14 cellular contexts compared by ENCODE assay signal in genomic region chr7:98394377-98394836, GRCh38. TPM values are rescaled to one million over a fixed set of nuclear protein-coding genes. Genes with fewer than 3 reads are reported as not detected.
A peak's percentile ranks its signal among the peaks of the same experiment; 100 is the strongest.
DNase-seq lines count a peak whose midpoint lies in the region; ATAC-seq, FAIRE-seq and TF ChIP-seq lines count a peak whose summit lies in the region.
"Had no signal": no experiment of that assay in that cellular context is flagged by ENCODE, and none has a peak within 500 bp of the region (broad histone marks: within the 10 kb centered on the region; RNA-seq: fewer than 3 reads in every experiment).

No MANE protein-coding gene starts in this region.

- no peaks in the 10 kb centered on the region for H3K27me3 ChIP-seq in osteoblast (ENCODE audit: insufficient read depth, low read length)

- ATAC-seq in HG02798 (IDR thresholded peaks at IDR 0.05; ENCODE audit: poor library complexity, unreplicated experiment) = no peak

- peaks cover 7% of the 10 kb centered on the region for H3K4me1 ChIP-seq in osteoblast (ENCODE audit: insufficient read depth, low read length)

- no peak overlapping the region for H3K27ac ChIP-seq in osteoblast (ENCODE audit: low read depth, low read length)

- H3K9me3 ChIP-seq in osteoblast (ENCODE audit: low read depth, low read length) = no peaks in the 10 kb centered on the region

- H3K4me3 ChIP-seq in osteoblast (ENCODE audit: insufficient read depth, low read length) = no peak overlapping the region

- no peak overlapping the region for H2AFZ ChIP-seq in osteoblast (ENCODE audit: low read length)

- peaks cover 8% of the 10 kb centered on the region for H3K79me2 ChIP-seq in osteoblast (ENCODE audit: insufficient read depth, low read length)

- FAIRE-seq in RCC 7860 (lab: Jason Lieb, UNC) (no peak), D721Med (lab: Jason Lieb, UNC) (no peak)

- H3K4me2 ChIP-seq in osteoblast (ENCODE audit: insufficient read depth, low read length) = no peak overlapping the region

- DNase-seq in EL (peak; percentile 84), RCC 7860 (ENCODE audit: low spot score) (peak; percentile 73), dedifferentiated amniotic fluid mesenchymal stem cell (ENCODE audit: extremely low spot score) (peak; percentile 50), osteoblast (ENCODE audit: insufficient read length, low spot score, missing footprints) (peak; percentile 86), D721Med (ENCODE audit: insufficient read length, low spot score) (no peak)
- DNase-seq in stimulated activated CD4-positive, alpha-beta T cell treated with anti-CD3 and anti-CD28 coated beads, Interleukin-4, amount 100 ng/mL, for 4 hours = no peak
- no peak for DNase-seq in activated CD4-positive, CD25-positive, alpha-beta regulatory T cell (lab: John Stamatoyannopoulos, UW)
- DNase-seq: activated CD4-positive, alpha-beta memory T cell treated with anti-CD3 and anti-CD28 coated beads, Interleukin-2, amount 10 ng/mL, durations not matched to agents 7 days and 5 days; activated naive CD4-positive, alpha-beta T cell; COR-L47; dermis blood vessel endothelial cell; hippocampal formation; NCI-H146 had no signal

- no peaks in the 10 kb centered on the region for H4K20me1 ChIP-seq in osteoblast (ENCODE audit: insufficient read depth, low read length)

- H3K36me3 ChIP-seq in osteoblast (ENCODE audit: insufficient read depth, low read length) = no peaks in the 10 kb centered on the region

- TF ChIP-seq CTCF in osteoblast (IDR thresholded peaks at IDR 0.05; ENCODE audit: extremely low read depth, low read depth, low read length) (no peak), D721Med (IDR thresholded peaks at IDR 0.05; ENCODE audit: insufficient read depth, missing control alignments) (no peak)

RNA-seq across cellular contexts. Expression of gene BAIAP2L1, which starts 6.5 kb away (rescaled TPM):
- 7.7 and 10.5 TPM in 2 replicates for total RNA-seq in osteoblast

Comparison
In these comparisons a context has a peak if more than half of its experiments do, and no peak if none do; other contexts are left out.
1. DNase-seq: peak in EL (single experiment), RCC 7860 (single experiment), dedifferentiated amniotic fluid mesenchymal stem cell (single experiment) and osteoblast (single experiment); none in D721Med (single experiment), stimulated activated CD4-positive, alpha-beta T cell treated with anti-CD3 and anti-CD28 coated beads, Interleukin-4, amount 100 ng/mL, for 4 hours (0 of 2) and activated CD4-positive, CD25-positive, alpha-beta regulatory T cell (0 of 4).